In genomic region chr17:77995146-77995852, GRCh38 we compare ENCODE assay signal across 11 cellular contexts. TPM values are rescaled to one million over a fixed set of nuclear protein-coding genes. Genes with fewer than 3 reads are reported as not detected.
DNase-seq lines count a peak whose midpoint lies in the region; ATAC-seq and TF ChIP-seq lines count a peak whose summit lies in the region.
"Had no signal": no experiment of that assay in that cellular context is flagged by ENCODE, and none has a peak within 500 bp of the region (broad histone marks: within the 10 kb centered on the region; RNA-seq: fewer than 3 reads in every experiment).

No MANE protein-coding gene starts in this region.

- no peak overlapping the region for H3K4ac ChIP-seq in trophoblast cell (ENCODE audit: low read depth, low read length)

- H4K20me1 ChIP-seq in GM23338 (replicated peaks; ENCODE audit: insufficient read depth): peaks cover 46% of the 10 kb centered on the region
- 0 out of 2 replicates have a peak, but pooled peaks cover 3% of the 10 kb centered on the region for H4K20me1 ChIP-seq in SK-N-SH (ENCODE audit: insufficient read depth)

- no peaks in the 10 kb centered on the region for H3K27me3 ChIP-seq in GM23338 (ENCODE audit: insufficient read depth)
- no peaks in the 10 kb centered on the region for H3K27me3 ChIP-seq in SK-N-SH (ENCODE audit: insufficient read depth)
- no peaks in the 10 kb centered on the region for H3K27me3 ChIP-seq in trophoblast cell (ENCODE audit: insufficient read depth, low read length)

- TF ChIP-seq CTCF in GM23338 (conservative IDR thresholded peaks at IDR 0.05; ENCODE audit: low read depth in 2 of 2) (no peak), SK-N-SH (IDR thresholded peaks at IDR 0.05) (no peak), fibroblast of the aortic adventitia (IDR thresholded peaks at IDR 0.05; ENCODE audit: insufficient read depth, low read length) (no peak)

- H3K36me3 Mint-ChIP-seq in GM23338 (ENCODE audit: low read depth): no peaks in the 10 kb centered on the region

- H3K18ac ChIP-seq in trophoblast cell (ENCODE audit: low read length): no peak overlapping the region

- H2BK12ac ChIP-seq in trophoblast cell (ENCODE audit: low read length): no peak overlapping the region

- no peak overlapping the region for H4K12ac ChIP-seq in trophoblast cell (ENCODE audit: low read depth, low read length)

- H3K79me2 ChIP-seq in GM23338 (replicated peaks; ENCODE audit: insufficient read depth): peaks cover 91% of the 10 kb centered on the region
- peaks cover 25% of the 10 kb centered on the region; the same call in 1 of the 2 replicates for H3K79me2 ChIP-seq in SK-N-SH (ENCODE audit: insufficient read depth)
- no peaks in the 10 kb centered on the region for H3K79me2 ChIP-seq in trophoblast cell (ENCODE audit: control insufficient read depth, insufficient read depth, low read length, poor library complexity)

- H3K9me3 Mint-ChIP-seq in GM23338: no peaks in the 10 kb centered on the region; the same call in 2 of the 3 replicates

- no peak overlapping the region for H3K14ac ChIP-seq in trophoblast cell (ENCODE audit: low read length)

- ATAC-seq in GM23338 (peak; percentile 28), sciatic nerve (peak; percentile 77), GM19395 (IDR thresholded peaks at IDR 0.05; ENCODE audit: unreplicated experiment) (no peak), GM21717 (IDR thresholded peaks at IDR 0.05; ENCODE audit: unreplicated experiment) (no peak)

- TF ChIP-seq RAD21 in SK-N-SH (IDR thresholded peaks at IDR 0.05; ENCODE audit: low read length): no peak; the same call in 1 of the 2 replicates

- H3F3A ChIP-seq in GM23338 (replicated peaks; ENCODE audit: low read depth) (no peaks in the 10 kb centered on the region), SK-N-SH (replicated peaks; ENCODE audit: insufficient read depth) (peaks cover 10% of the 10 kb centered on the region)

- H3K9me2 ChIP-seq in GM23338 (ENCODE audit: insufficient read depth): no peaks in the 10 kb centered on the region
- no peaks in the 10 kb centered on the region for H3K9me2 ChIP-seq in SK-N-SH

- H3K4me2 ChIP-seq in GM23338 (no peak overlapping the region), SK-N-SH (no peak overlapping the region), trophoblast cell (ENCODE audit: low read length) (no peak overlapping the region)

- H2AFZ ChIP-seq in GM23338 (no peak overlapping the region), SK-N-SH (ENCODE audit: low read depth) (no peak overlapping the region), trophoblast cell (ENCODE audit: insufficient read depth, low read length, poor library complexity) (no peak overlapping the region)

- no peaks in the 10 kb centered on the region for H3K36me3 ChIP-seq in GM23338 (ENCODE audit: insufficient read depth)
- H3K36me3 ChIP-seq in SK-N-SH (replicated peaks in 1 of 2; ENCODE audit: control insufficient read depth in 1 of 2, insufficient read depth in 2 of 2, low read length in 1 of 2): no peaks in the 10 kb centered on the region
- H3K36me3 ChIP-seq in trophoblast cell (ENCODE audit: control insufficient read depth in 1 of 2, insufficient read depth in 2 of 2, low read length in 2 of 2): no peaks in the 10 kb centered on the region

- H3K9ac ChIP-seq in SK-N-SH (no peak overlapping the region), trophoblast cell (ENCODE audit: low read length) (no peak overlapping the region)

- H2BK120ac ChIP-seq in trophoblast cell (ENCODE audit: insufficient read depth, low read length, poor library complexity): no peak overlapping the region

- WGBS in SK-N-SH (ENCODE audit: low lambda C conversion rate): 72% methylated on average over 6 of the region's 6 CpGs
- no CpG with 5 or more reads among the region's 6 CpGs for WGBS in trophoblast cell (ENCODE audit: extremely low coverage, insufficient coverage, insufficient read length)

- H3K9me3 ChIP-seq in SK-N-SH (no peaks in the 10 kb centered on the region), trophoblast cell (ENCODE audit: insufficient read depth, low read depth, low read length) (no peaks in the 10 kb centered on the region)

- no peaks in the 10 kb centered on the region for H3K79me1 ChIP-seq in trophoblast cell (ENCODE audit: low read length)

- DNase-seq in GM23338 (ENCODE audit: low spot score) (no peak), SK-N-SH (peak; percentile 57), fibroblast of the aortic adventitia (ENCODE audit: low read depth) (peak; percentile 49), sciatic nerve (ENCODE audit: low spot score) (no peak), DMS79 (lab: John Stamatoyannopoulos, UW) (no peak), trophoblast cell (no peak)
- DNase-seq: KBM-7, mesenchymal stem cell, NCI-H510A had no signal

- H3K4me1 ChIP-seq in GM23338 (ENCODE audit: insufficient read depth): peaks cover 23% of the 10 kb centered on the region
- H3K4me1 ChIP-seq in SK-N-SH (ENCODE audit: control insufficient read depth in 1 of 2, insufficient read depth in 2 of 2, low read depth in 1 of 2, low read length in 1 of 2): peaks cover 9 to 24% of the 10 kb centered on the region in 2 experiments
- no peaks in the 10 kb centered on the region for H3K4me1 ChIP-seq in trophoblast cell (ENCODE audit: control insufficient read depth in 1 of 2, insufficient read depth in 2 of 2, low read length in 2 of 2)

- H4K8ac ChIP-seq in trophoblast cell (ENCODE audit: low read depth, low read length): no peak overlapping the region

- H4K91ac ChIP-seq in trophoblast cell (ENCODE audit: low read depth, low read length): no peak overlapping the region

- POLR2A ChIA-PET in SK-N-SH (lab: Yijun Ruan, JAX): interaction anchor here (1.3 kb wide), 1 partner anchor 37 kb away, joined by 4 read pairs; the partner anchor contains the start of gene TNRC6C

- CTCF ChIA-PET in SK-N-SH (lab: Yijun Ruan, JAX): interaction anchor here (0.6 to 5.4 kb wide), 8 partner anchors 9 to 595 kb away, joined by 3 to 28 read pairs (median 4); no protein-coding TSS in a partner anchor

- TF ChIP-seq EP300 in SK-N-SH (IDR thresholded peaks at IDR 0.05; ENCODE audit: borderline replicate concordance in 1 of 2, low read depth in 1 of 2, low read length in 1 of 2): no peak

- intact Hi-C loops in sciatic nerve (cut with DNase I): no loop called here

- H3K27ac Mint-ChIP-seq in GM23338: no peak overlapping the region

- H3K4me3 ChIP-seq in GM23338 (no peak overlapping the region), SK-N-SH (ENCODE audit: low read depth in 2 of 2, low read length in 1 of 2) (no peak overlapping the region), fibroblast of the aortic adventitia (ENCODE audit: low read depth, low read length) (no peak overlapping the region), trophoblast cell (ENCODE audit: low read depth, low read length) (no peak overlapping the region)

- H3K23ac ChIP-seq in trophoblast cell (ENCODE audit: low read length): no peak overlapping the region

- peaks cover 1% of the 10 kb centered on the region for H3K27me3 Mint-ChIP-seq in GM23338 (ENCODE audit: insufficient read depth, low read depth, poor library complexity)

- no peak overlapping the region for H2AK5ac ChIP-seq in trophoblast cell (ENCODE audit: low read length)

- peaks cover 46% of the 10 kb centered on the region for H3K4me1 Mint-ChIP-seq in GM23338

- no peak overlapping the region for H2BK5ac ChIP-seq in trophoblast cell (ENCODE audit: low read depth, low read length, poor library complexity)

- H3K4me3 Mint-ChIP-seq in GM23338: no peak overlapping the region

- no peak overlapping the region for H3K27ac ChIP-seq in GM23338 (ENCODE audit: low read depth)
- peak overlapping the region in 1 of 2 experiments; percentile 56; a peak in 1 of 4 replicates for H3K27ac ChIP-seq in SK-N-SH (ENCODE audit: low read depth in 2 of 2, low read length in 1 of 2)
- H3K27ac ChIP-seq in trophoblast cell (ENCODE audit: low read depth, low read length): no peak overlapping the region

TF ChIP-seq in GM23338, 12 proteins besides CTCF, POLR2A, EP300 and RAD21 (continues in another document):
- TF ChIP-seq STAT1 (IDR thresholded peaks at IDR 0.05; ENCODE audit: unreplicated experiment): no peak
- no peak for TF ChIP-seq ETS1 (IDR thresholded peaks at IDR 0.05)
- no peak for TF ChIP-seq ZNF114 (CRISPR knock-in tag; IDR thresholded peaks at IDR 0.05)
- TF ChIP-seq POLR2AphosphoS5 (IDR thresholded peaks at IDR 0.05; ENCODE audit: low read depth): no peak
- TF ChIP-seq JUNB (IDR thresholded peaks at IDR 0.05; ENCODE audit: unreplicated experiment): no peak
- TF ChIP-seq EZH2 (IDR thresholded peaks at IDR 0.05; ENCODE audit: low read depth, unreplicated experiment): no peak

TF ChIP-seq in SK-N-SH, 30 proteins besides CTCF, POLR2A, EP300 and RAD21:
- TF ChIP-seq MXI1 (IDR thresholded peaks at IDR 0.05; ENCODE audit: low read depth, low read length) (peak; percentile 40; the same call in 1 of the 2 replicates), CHD2 (IDR thresholded peaks at IDR 0.05; ENCODE audit: low read length, partially characterized antibody) (no peak), MEF2A (IDR thresholded peaks at IDR 0.05; ENCODE audit: borderline replicate concordance, low read depth) (no peak)

RNA-seq across cellular contexts. Expression of gene TNRC6C, which starts 36.8 kb away (rescaled TPM):
- total RNA-seq in GM23338 (2014; rRNA removed; shearing (Covaris generic)): 16.2 and 16.6 TPM in 2 replicates
- 8.6 and 10.1 TPM in 2 replicates for polyA plus RNA-seq in GM23338 (2016; fragmentation: Nextera tagmentation; extraction: Ambion mirVana)
- 1.6 and 2.2 TPM in 2 replicates for polyA plus RNA-seq in SK-N-SH (2012; rRNA removed)
- 1.6 and 1.9 TPM in 2 replicates for polyA plus RNA-seq in SK-N-SH (2012; cell fraction: cytosol; rRNA removed)
- 6.2 and 6.7 TPM in 2 replicates for polyA plus RNA-seq in SK-N-SH (2012; cell fraction: nucleus; rRNA removed)
- 6.4 and 10.3 TPM in 2 replicates for total RNA-seq in fibroblast of the aortic adventitia (ENCODE audit: low replicate concordance)
- total RNA-seq in sciatic nerve: 69.3 TPM
- 1.4 and 1.7 TPM in 2 replicates for polyA plus RNA-seq in trophoblast cell (2013)

Comparison
In these comparisons a context has a peak if more than half of its experiments do, and no peak if none do; other contexts are left out.
1. ATAC-seq: peak in GM23338 (single experiment) and sciatic nerve (single experiment); none in GM19395 (single experiment) and GM21717 (single experiment).
2. DNase-seq: peak in SK-N-SH (single experiment) and fibroblast of the aortic adventitia (single experiment); none in GM23338 (single experiment), sciatic nerve (single experiment), DMS79 (single experiment) and trophoblast cell (0 of 2).